ENCODE assay signal across 30 cellular contexts in genomic region chr4:123941306-123941705, GRCh38.
DNase-seq lines count a peak whose midpoint lies in the region; ATAC-seq, FAIRE-seq and TF ChIP-seq lines count a peak whose summit lies in the region.
"Had no signal": no experiment of that assay in that cellular context is flagged by ENCODE, and none has a peak within 500 bp of the region (broad histone marks: within the 10 kb centered on the region; RNA-seq: fewer than 3 reads in every experiment).

No MANE protein-coding gene starts in this region.

- H3K4me2 ChIP-seq in mammary epithelial cell (ENCODE audit: insufficient read depth, low read depth, low read length) (no peak overlapping the region), smooth muscle cell (peak overlapping the region; percentile 19)

- no peaks in the 10 kb centered on the region for H3F3A ChIP-seq in smooth muscle cell (ENCODE audit: low read depth)

- H3K4me1 ChIP-seq in mammary epithelial cell (ENCODE audit: insufficient read depth, low read length) (peaks cover 3% of the 10 kb centered on the region), smooth muscle cell (ENCODE audit: low read depth) (no peaks in the 10 kb centered on the region)

- peak; percentile 28 for DNase-seq in mammary epithelial cell
- DNase-seq in MCF 10A (ENCODE audit: unreplicated experiment), result no peak
- peak; percentile 1 for DNase-seq in bronchial epithelial cell (ENCODE audit: low read depth)
- peak; percentile 64 for DNase-seq in foreskin melanocyte
- no peak for DNase-seq in smooth muscle cell (lab: John Stamatoyannopoulos, UW; ENCODE audit: unreplicated experiment)
- DNase-seq in NCI-H748 (lab: John Stamatoyannopoulos, UW; ENCODE audit: unreplicated experiment), result no peak
- no peak for DNase-seq in GM19238 (ENCODE audit: insufficient read length, low spot score)
- DNase-seq: 8988T; activated CD8-positive, alpha-beta memory T cell treated with anti-CD3 and anti-CD28 coated beads, Interleukin-2, amount 50 U/mL, for 4 hours; effector memory CD8-positive, alpha-beta T cell; GF-D8; left colon; NCI-H1105 treated with DMSO at 0.1 percent for 48 hours; NCI-H2029 treated with DMSO at 0.1 percent for 48 hours; NCI-H82; occipital lobe; stimulated activated CD4-positive, alpha-beta T cell treated with anti-CD3 and anti-CD28 coated beads, Interleukin-4, amount 100 ng/mL, for 24 hours; stimulated activated naive B cell treated with anti-CD40 and anti-IgM and Interleukin-4, amounts not matched to agents 10 μg/mL and 1 μg/mL and 100 μg/mL, for 72 hours; T-helper 2 cell had no signal

- CTCF ChIA-PET in mammary epithelial cell (lab: Charles Lee; ENCODE audit: low non-redundant PET), result no interaction called here
- CTCF ChIA-PET in MCF 10A (lab: Yijun Ruan, JAX), result no interaction called here

- POLR2A ChIA-PET in MCF 10A (lab: Yijun Ruan, JAX), result interaction anchor here (0.7 kb wide), 1 partner anchor 847 kb away, joined by 3 read pairs; no protein-coding TSS in a partner anchor

- no peak for TF ChIP-seq CTCF in mammary epithelial cell (conservative IDR thresholded peaks at IDR 0.05 in 1 of 2, IDR thresholded peaks at IDR 0.05 in 1 of 2; ENCODE audit: extremely low read depth in 1 of 2, insufficient read depth in 1 of 2, low read depth in 1 of 2, low read length in 2 of 2)
- no peak for TF ChIP-seq CTCF in MCF 10A (IDR thresholded peaks at IDR 0.05; ENCODE audit: unreplicated experiment)
- TF ChIP-seq CTCF in bronchial epithelial cell (IDR thresholded peaks at IDR 0.05; ENCODE audit: insufficient read depth, low read length, severe bottlenecking), result no peak
- no peak for TF ChIP-seq CTCF in smooth muscle cell (IDR thresholded peaks at IDR 0.05; ENCODE audit: borderline replicate concordance, insufficient read depth, poor library complexity, severe bottlenecking)

- no peaks in the 10 kb centered on the region for H3K79me2 ChIP-seq in mammary epithelial cell (ENCODE audit: insufficient read depth, low read length)
- H3K79me2 ChIP-seq in smooth muscle cell (ENCODE audit: low read depth), result no peaks in the 10 kb centered on the region

- H3K9me3 ChIP-seq in mammary epithelial cell (replicated peaks; ENCODE audit: insufficient read depth, low read length) (no peaks in the 10 kb centered on the region), smooth muscle cell (replicated peaks; ENCODE audit: low read depth) (no peaks in the 10 kb centered on the region)
- H3K9me3 ChIP-seq: ascending aorta had no signal

- H3K27ac ChIP-seq in mammary epithelial cell (ENCODE audit: insufficient read depth, low read depth, low read length), result no peak overlapping the region
- H3K27ac ChIP-seq in smooth muscle cell (ENCODE audit: low read depth), result peak overlapping the region; percentile 11
- H3K27ac ChIP-seq: ascending aorta, HL-60, RWPE1, SK-N-MC had no signal

- H3K4me1 Mint-ChIP-seq in MCF 10A (ENCODE audit: insufficient read depth, unreplicated experiment), result no peaks in the 10 kb centered on the region
- H3K4me1 Mint-ChIP-seq: activated naive CD4-positive, alpha-beta T cell treated with anti-CD3 and anti-CD28 coated beads, Interleukin-2, amount 50 U/mL, for 24 hours; memory B cell; stimulated activated naive B cell treated with anti-CD40 and anti-IgM and Interleukin-4, amounts not matched to agents 10 μg/mL and 1 μg/mL and 100 μg/mL, for 72 hours had no signal

- FAIRE-seq in bronchial epithelial cell (lab: Jason Lieb, UNC), result no peak
- FAIRE-seq: colon, H54, HepG2 had no signal

- in situ Hi-C loops in mammary epithelial cell (cut with MboI; ENCODE audit: low sequenced_read_pairs in 2 of 2), result no loop called here

- H3K4me3 ChIP-seq in mammary epithelial cell (replicated peaks in 1 of 3; ENCODE audit: insufficient read depth in 1 of 3, low read depth in 2 of 3, low read length in 3 of 3), result no peak overlapping the region
- H3K4me3 ChIP-seq in bronchial epithelial cell (ENCODE audit: low read depth, low read length), result no peak overlapping the region
- no peak overlapping the region for H3K4me3 ChIP-seq in smooth muscle cell
- H3K4me3 ChIP-seq: ascending aorta, SK-N-MC had no signal

- dilution Hi-C loops in mammary epithelial cell (cut with HindIII; ENCODE audit: low sequenced_read_pairs), result no loop called here

- H2AFZ ChIP-seq in mammary epithelial cell (ENCODE audit: low read depth, low read length), result no peak overlapping the region
- H2AFZ ChIP-seq in smooth muscle cell (ENCODE audit: low read depth), result peak overlapping the region; percentile 69

- no TSS peak for BruUV-seq in mammary epithelial cell (replicated peaks; lab: Mats Ljungman, UMichigan)
- no TSS peak for BruUV-seq in MCF 10A (replicated peaks; lab: Mats Ljungman, UMichigan)

- no peaks in the 10 kb centered on the region for H3K27me3 Mint-ChIP-seq in MCF 10A (ENCODE audit: insufficient read depth, unreplicated experiment)
- H3K27me3 Mint-ChIP-seq: activated naive CD4-positive, alpha-beta T cell treated with anti-CD3 and anti-CD28 coated beads, Interleukin-2, amount 50 U/mL, for 24 hours; effector memory CD8-positive, alpha-beta T cell; memory B cell; stimulated activated naive B cell treated with anti-CD40 and anti-IgM and Interleukin-4, amounts not matched to agents 10 μg/mL and 1 μg/mL and 100 μg/mL, for 72 hours had no signal

- no peak overlapping the region for H3K27ac Mint-ChIP-seq in MCF 10A (ENCODE audit: low read depth, unreplicated experiment)
- H3K27ac Mint-ChIP-seq: activated naive CD4-positive, alpha-beta T cell treated with anti-CD3 and anti-CD28 coated beads, Interleukin-2, amount 50 U/mL, for 24 hours; effector memory CD8-positive, alpha-beta T cell; memory B cell; stimulated activated naive B cell treated with anti-CD40 and anti-IgM and Interleukin-4, amounts not matched to agents 10 μg/mL and 1 μg/mL and 100 μg/mL, for 72 hours had no signal

- intact Hi-C loops in mammary epithelial cell (cut with micrococcal nuclease), result no loop called here
- intact Hi-C loops in MCF 10A (cut with micrococcal nuclease), result no loop called here

- H3K27me3 ChIP-seq in mammary epithelial cell (ENCODE audit: insufficient read depth, low read length) (no peaks in the 10 kb centered on the region), bronchial epithelial cell (ENCODE audit: control insufficient read depth, insufficient read depth, low read length) (no peaks in the 10 kb centered on the region), smooth muscle cell (ENCODE audit: low read depth) (peaks cover 4% of the 10 kb centered on the region)
- H3K27me3 ChIP-seq: ascending aorta had no signal

- H4K20me1 ChIP-seq in mammary epithelial cell (ENCODE audit: insufficient read depth, low read length), result no peaks in the 10 kb centered on the region
- no peaks in the 10 kb centered on the region for H4K20me1 ChIP-seq in smooth muscle cell (ENCODE audit: low read depth)

- no peak overlapping the region for H3K9ac ChIP-seq in mammary epithelial cell (ENCODE audit: insufficient read depth, low read length)
- no peak overlapping the region for H3K9ac ChIP-seq in smooth muscle cell (ENCODE audit: low read depth)

- no peaks in the 10 kb centered on the region for H3K36me3 Mint-ChIP-seq in MCF 10A (ENCODE audit: insufficient read depth, unreplicated experiment)
- H3K36me3 Mint-ChIP-seq: activated naive CD4-positive, alpha-beta T cell treated with anti-CD3 and anti-CD28 coated beads, Interleukin-2, amount 50 U/mL, for 24 hours; memory B cell; stimulated activated naive B cell treated with anti-CD40 and anti-IgM and Interleukin-4, amounts not matched to agents 10 μg/mL and 1 μg/mL and 100 μg/mL, for 72 hours had no signal

- 100% methylated on average over 1 of the region's 1 CpG for WGBS in mammary epithelial cell (ENCODE audit: low coverage, missing lambda C conversion rate)
- WGBS in smooth muscle cell (ENCODE audit: low lambda C conversion rate), result 11% methylated on average over 1 of the region's 1 CpG

- ATAC-seq in GM18502 (IDR thresholded peaks at IDR 0.05; ENCODE audit: poor library complexity, unreplicated experiment), result no peak
- ATAC-seq: effector memory CD8-positive, alpha-beta T cell; esophagus mucosa; HepG2; left colon; stimulated activated naive B cell treated with anti-CD40 and anti-IgM and Interleukin-4, amounts not matched to agents 10 μg/mL and 1 μg/mL and 100 μg/mL, for 72 hours had no signal

- no peaks in the 10 kb centered on the region for H3K9me3 Mint-ChIP-seq in MCF 10A (ENCODE audit: unreplicated experiment)
- H3K9me3 Mint-ChIP-seq: activated naive CD4-positive, alpha-beta T cell treated with anti-CD3 and anti-CD28 coated beads, Interleukin-2, amount 50 U/mL, for 24 hours; effector memory CD8-positive, alpha-beta T cell; memory B cell; stimulated activated naive B cell treated with anti-CD40 and anti-IgM and Interleukin-4, amounts not matched to agents 10 μg/mL and 1 μg/mL and 100 μg/mL, for 72 hours had no signal

- H3K36me3 ChIP-seq in mammary epithelial cell (ENCODE audit: insufficient read depth, low read length), result no peaks in the 10 kb centered on the region
- H3K36me3 ChIP-seq in bronchial epithelial cell (ENCODE audit: control insufficient read depth, insufficient read depth, low read length), result no peaks in the 10 kb centered on the region
- no peaks in the 10 kb centered on the region for H3K36me3 ChIP-seq in smooth muscle cell (ENCODE audit: low read depth)
- H3K36me3 ChIP-seq: ascending aorta had no signal

- H3K4me3 Mint-ChIP-seq in MCF 10A (ENCODE audit: unreplicated experiment), result no peak overlapping the region
- H3K4me3 Mint-ChIP-seq: activated naive CD4-positive, alpha-beta T cell treated with anti-CD3 and anti-CD28 coated beads, Interleukin-2, amount 50 U/mL, for 24 hours; effector memory CD8-positive, alpha-beta T cell; memory B cell; stimulated activated naive B cell treated with anti-CD40 and anti-IgM and Interleukin-4, amounts not matched to agents 10 μg/mL and 1 μg/mL and 100 μg/mL, for 72 hours had no signal

Comparison
In these comparisons a context has a peak if more than half of its experiments do, and no peak if none do; other contexts are left out.
1. DNase-seq: peak in mammary epithelial cell (single experiment), bronchial epithelial cell (single experiment) and foreskin melanocyte (single experiment); none in MCF 10A (single experiment), smooth muscle cell (single experiment), NCI-H748 (single experiment) and GM19238 (single experiment).